Comparison of ENCODE assay signal across 8 cellular contexts in the genomic region with DNA sequence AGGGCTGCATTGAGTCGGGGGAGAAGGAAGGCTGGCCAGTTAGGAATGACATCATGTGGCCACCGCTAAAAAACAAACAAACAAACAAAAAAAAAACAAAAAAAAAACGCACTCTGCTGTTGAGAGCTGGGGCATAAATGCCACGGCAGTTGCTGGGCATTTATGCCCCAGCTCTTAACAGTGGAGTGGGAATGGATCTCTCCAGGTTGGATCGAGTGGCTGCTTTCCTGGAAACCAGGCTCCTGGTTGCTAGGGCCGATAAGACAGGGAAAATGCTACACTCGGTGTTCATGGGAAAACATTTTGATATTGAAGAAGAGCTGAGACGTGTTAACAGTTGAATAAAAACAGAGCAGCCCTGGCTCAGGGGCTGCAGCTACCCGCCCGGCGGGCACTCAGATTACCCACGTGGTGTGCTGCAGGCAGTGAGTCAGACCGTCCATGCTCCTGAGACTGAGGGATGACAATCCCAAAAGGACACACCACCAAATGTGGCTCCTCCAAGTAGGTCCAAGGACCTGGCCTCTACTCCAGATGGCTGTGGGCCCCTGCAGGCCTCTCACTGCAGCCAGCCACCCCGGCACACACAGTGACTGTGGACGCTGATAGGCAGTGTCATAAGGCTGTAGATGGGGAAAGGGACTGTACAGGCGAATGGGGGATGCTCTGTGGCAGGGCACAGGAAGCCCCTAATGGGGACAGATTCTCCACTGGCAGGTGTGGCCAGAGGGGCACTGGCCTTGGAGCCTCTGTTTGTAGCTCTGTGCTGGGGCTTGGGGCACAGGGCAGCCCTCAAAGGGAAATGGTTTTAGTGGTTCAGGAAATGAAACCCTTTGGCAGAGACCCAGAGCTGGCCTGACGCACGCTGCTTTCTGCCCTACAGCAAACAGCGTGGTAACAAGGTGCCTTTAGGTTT.
DNase-seq lines count a peak whose midpoint lies in the region; ATAC-seq and TF ChIP-seq lines count a peak whose summit lies in the region.

No MANE protein-coding gene starts in this region.

- no peak overlapping the region for H3K14ac ChIP-seq in trophoblast cell (ENCODE audit: low read length)

- H2AFZ ChIP-seq in MM.1S (ENCODE audit: low read length) (peak overlapping the region; percentile 85), trophoblast cell (ENCODE audit: insufficient read depth, low read length, poor library complexity) (no peak overlapping the region)

- H3K9me2 ChIP-seq in MM.1S (replicated peaks; ENCODE audit: insufficient read depth, low read length) = no peaks in the 10 kb centered on the region

- WGBS in trophoblast cell (ENCODE audit: extremely low coverage, insufficient coverage, insufficient read length) = no CpG with 5 or more reads among the region's 19 CpGs

- ATAC-seq in GM21723 (IDR thresholded peaks at IDR 0.05; ENCODE audit: unreplicated experiment) (peak; percentile 93), lower lobe of right lung (peak; percentile 86 to 91)

- peaks cover 5% of the 10 kb centered on the region; the same call in 1 of the 2 replicates for H3F3A ChIP-seq in MM.1S (ENCODE audit: insufficient read depth, low read length)

- no peak overlapping the region for H2AK5ac ChIP-seq in trophoblast cell (ENCODE audit: low read length)

- no peaks in the 10 kb centered on the region for H3K79me2 ChIP-seq in MM.1S (ENCODE audit: low read length)
- H3K79me2 ChIP-seq in trophoblast cell (ENCODE audit: control insufficient read depth, insufficient read depth, low read length, poor library complexity) = no peaks in the 10 kb centered on the region

- H3K4me1 Mint-ChIP-seq in glutamatergic neuron (ENCODE audit: low read depth, unreplicated experiment) = no peaks in the 10 kb centered on the region

- H3K9me3 Mint-ChIP-seq in glutamatergic neuron (ENCODE audit: unreplicated experiment) = no peaks in the 10 kb centered on the region

- no peak overlapping the region for H3K4ac ChIP-seq in trophoblast cell (ENCODE audit: low read depth, low read length)

- H3K4me3 ChIP-seq in MM.1S (ENCODE audit: low read length) (no peak overlapping the region), lower lobe of right lung (no peak overlapping the region), trophoblast cell (ENCODE audit: low read depth, low read length) (no peak overlapping the region)

- H2BK5ac ChIP-seq in trophoblast cell (ENCODE audit: low read depth, low read length, poor library complexity) = no peak overlapping the region

- no peak overlapping the region for H4K12ac ChIP-seq in trophoblast cell (ENCODE audit: low read depth, low read length)

- peak overlapping the region; percentile 84 for H3K4me2 ChIP-seq in MM.1S (ENCODE audit: low read depth, low read length)
- H3K4me2 ChIP-seq in trophoblast cell (ENCODE audit: low read length) = no peak overlapping the region

- H3K36me3 ChIP-seq in MM.1S (replicated peaks; ENCODE audit: insufficient read depth, low read length) (no peaks in the 10 kb centered on the region), lower lobe of right lung (no peaks in the 10 kb centered on the region), trophoblast cell (ENCODE audit: control insufficient read depth in 1 of 2, insufficient read depth in 2 of 2, low read length in 2 of 2) (no peaks in the 10 kb centered on the region)

- H4K8ac ChIP-seq in trophoblast cell (ENCODE audit: low read depth, low read length) = no peak overlapping the region

- H2BK12ac ChIP-seq in trophoblast cell (ENCODE audit: low read length) = no peak overlapping the region

- H3K4me3 Mint-ChIP-seq in glutamatergic neuron (ENCODE audit: unreplicated experiment) = no peak overlapping the region

- H2BK120ac ChIP-seq in trophoblast cell (ENCODE audit: insufficient read depth, low read length, poor library complexity) = no peak overlapping the region

- intact Hi-C loops in lower lobe of right lung (cut with DNase I) = no loop called here

- H4K91ac ChIP-seq in trophoblast cell (ENCODE audit: low read depth, low read length) = no peak overlapping the region

- no peak overlapping the region for H3K23ac ChIP-seq in trophoblast cell (ENCODE audit: low read length)

- H4K20me1 ChIP-seq in MM.1S (ENCODE audit: insufficient read depth, low read length) = no peaks in the 10 kb centered on the region

- H3K36me3 Mint-ChIP-seq in glutamatergic neuron (ENCODE audit: unreplicated experiment) = no peaks in the 10 kb centered on the region

- H3K27ac ChIP-seq in MM.1S (ENCODE audit: low read length) (peak overlapping the region; percentile 88), lower lobe of right lung (peak overlapping the region; percentile 20), trophoblast cell (ENCODE audit: low read depth, low read length) (no peak overlapping the region)

- in situ Hi-C loops in GM13976 (cut with MboI; ENCODE audit: low sequenced_read_pairs, unreplicated experiment) = no loop called here

- no peak overlapping the region for H3K27ac Mint-ChIP-seq in glutamatergic neuron (ENCODE audit: unreplicated experiment)

- H3K18ac ChIP-seq in trophoblast cell (ENCODE audit: low read length) = no peak overlapping the region

- no peaks in the 10 kb centered on the region for H3K27me3 ChIP-seq in MM.1S (replicated peaks; ENCODE audit: insufficient read depth, low read length)
- no peaks in the 10 kb centered on the region for H3K27me3 ChIP-seq in lower lobe of right lung (ENCODE audit: low read depth)
- H3K27me3 ChIP-seq in trophoblast cell (ENCODE audit: insufficient read depth, low read length) = no peaks in the 10 kb centered on the region

- peaks cover 2% of the 10 kb centered on the region for H3K79me1 ChIP-seq in trophoblast cell (ENCODE audit: low read length)

- TF ChIP-seq CTCF in GM13976 (IDR thresholded peaks at IDR 0.05; ENCODE audit: borderline replicate concordance, control extremely low read depth, extremely low read depth, insufficient read depth, missing control alignments) (no peak), MM.1S (IDR thresholded peaks at IDR 0.05; ENCODE audit: low read length) (no peak), lower lobe of right lung (IDR thresholded peaks at IDR 0.05) (no peak), glutamatergic neuron (IDR thresholded peaks at IDR 0.05; ENCODE audit: partially characterized antibody, unreplicated experiment) (no peak)

- peaks cover 30% of the 10 kb centered on the region for H3K4me1 ChIP-seq in MM.1S (ENCODE audit: low read length)
- peaks cover 12% of the 10 kb centered on the region for H3K4me1 ChIP-seq in lower lobe of right lung
- H3K4me1 ChIP-seq in trophoblast cell (ENCODE audit: control insufficient read depth in 1 of 2, insufficient read depth in 2 of 2, low read length in 2 of 2) = no peaks in the 10 kb centered on the region

- DNase-seq in GM13976 (ENCODE audit: low spot score) = peak; percentile 60
- peak; percentile 88 for DNase-seq in MM.1S
- peak; percentile 7 to 18 for DNase-seq in activated CD4-positive, alpha-beta T cell treated with anti-CD3 and anti-CD28 coated beads, Interleukin-2, amount 50 U/mL, for 48 hours
- DNase-seq in lower lobe of right lung = peak; percentile 75
- DNase-seq in stimulated activated CD4-positive, alpha-beta T cell treated with anti-CD3 and anti-CD28 coated beads, Interleukin-15, amount 100 ng/mL, for 24 hours = no peak
- DNase-seq in trophoblast cell = no peak
- no peak for DNase-seq in glutamatergic neuron

- H3K27me3 Mint-ChIP-seq in glutamatergic neuron (ENCODE audit: unreplicated experiment) = peaks cover 2% of the 10 kb centered on the region

- H3K9me3 ChIP-seq in MM.1S (replicated peaks; ENCODE audit: insufficient read depth, low read length) (no peaks in the 10 kb centered on the region), lower lobe of right lung (no peaks in the 10 kb centered on the region), trophoblast cell (ENCODE audit: insufficient read depth, low read depth, low read length) (no peaks in the 10 kb centered on the region)

- H3K9ac ChIP-seq in MM.1S (ENCODE audit: low read length) (peak overlapping the region; percentile 59), trophoblast cell (ENCODE audit: low read length) (no peak overlapping the region)

Comparison
In these comparisons a context has a peak if more than half of its experiments do, and no peak if none do; other contexts are left out.
1. DNase-seq: peak in GM13976 (single experiment), MM.1S (single experiment), activated CD4-positive, alpha-beta T cell treated with anti-CD3 and anti-CD28 coated beads, Interleukin-2, amount 50 U/mL, for 48 hours (2 of 2) and lower lobe of right lung (single experiment); none in stimulated activated CD4-positive, alpha-beta T cell treated with anti-CD3 and anti-CD28 coated beads, Interleukin-15, amount 100 ng/mL, for 24 hours (single experiment), trophoblast cell (0 of 2) and glutamatergic neuron (single experiment).